18 cellular contexts compared by ENCODE assay signal in the genomic region with DNA sequence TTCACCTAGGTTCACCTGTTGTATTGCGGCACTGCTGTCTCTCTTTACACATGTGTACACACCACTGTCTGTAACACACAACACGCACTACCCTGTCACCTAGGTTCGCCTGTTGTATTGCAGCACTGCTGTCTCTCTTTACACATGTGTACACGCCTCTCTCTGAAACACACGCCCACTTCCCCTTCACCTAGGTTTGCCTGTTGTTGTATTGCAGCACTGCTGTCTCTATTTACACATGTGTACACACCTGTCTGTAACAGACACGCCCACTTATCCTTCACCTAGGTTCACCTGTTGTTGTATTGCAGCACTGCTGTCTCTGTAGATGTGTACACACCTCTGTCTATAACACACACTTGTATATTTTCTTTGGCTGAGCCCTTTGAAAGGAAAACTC. TPM values are rescaled to one million over a fixed set of nuclear protein-coding genes. Genes with fewer than 3 reads are reported as not detected.
DNase-seq lines count a peak whose midpoint lies in the region; ATAC-seq and TF ChIP-seq lines count a peak whose summit lies in the region.
"Had no signal": no experiment of that assay in that cellular context is flagged by ENCODE, and none has a peak within 500 bp of the region (broad histone marks: within the 10 kb centered on the region; RNA-seq: fewer than 3 reads in every experiment).

No MANE protein-coding gene starts in this region.

- H3K4me3 Mint-ChIP-seq in activated CD8-positive, alpha-beta T cell treated with anti-CD3 and anti-CD28 coated beads for 36 hours: no peak overlapping the region
- H3K4me3 Mint-ChIP-seq in naive thymus-derived CD4-positive, alpha-beta T cell: no peak overlapping the region
- no peak overlapping the region for H3K4me3 Mint-ChIP-seq in activated CD4-positive, alpha-beta T cell treated with anti-CD3 and anti-CD28 coated beads, Interleukin-2, amount 10 ng/mL, durations not matched to agents 24 days and 14 days

- H3K9me3 ChIP-seq in HEK293 (ENCODE audit: control insufficient read depth, insufficient read depth, low read depth, low read length): no peaks in the 10 kb centered on the region
- H3K9me3 ChIP-seq in naive thymus-derived CD4-positive, alpha-beta T cell (ENCODE audit: control insufficient read depth in 2 of 3, low read length in 3 of 3): no peaks in the 10 kb centered on the region
- H3K9me3 ChIP-seq: BLaER1, suprapubic skin had no signal

- peaks cover 11 to 79% of the 10 kb centered on the region in 2 experiments; a peak in 2 of 3 replicates for H3K36me3 ChIP-seq in HEK293 (ENCODE audit: control insufficient read depth in 2 of 2, insufficient read depth in 1 of 2, low read length in 2 of 2)
- H3K36me3 ChIP-seq in naive thymus-derived CD4-positive, alpha-beta T cell (ENCODE audit: control insufficient read depth in 2 of 3, insufficient read depth in 3 of 3, low read length in 3 of 3): peaks cover 13 to 74% (median 14%) of the 10 kb centered on the region in 3 experiments

- intact Hi-C loops in activated CD8-positive, alpha-beta T cell treated with anti-CD3 and anti-CD28 coated beads for 36 hours (cut with micrococcal nuclease): loop anchor here (10.0 kb wide), 2 partner anchors 147 to 257 kb away; no protein-coding TSS in a partner anchor
- intact Hi-C loops in naive thymus-derived CD4-positive, alpha-beta T cell (cut with micrococcal nuclease): no loop called here
- intact Hi-C loops in activated CD4-positive, alpha-beta T cell treated with anti-CD3 and anti-CD28 coated beads, Interleukin-2, amount 10 ng/mL, durations not matched to agents 24 days and 14 days (cut with micrococcal nuclease): no loop called here

- peak overlapping the region; percentile 9 for H3K27ac Mint-ChIP-seq in activated CD8-positive, alpha-beta T cell treated with anti-CD3 and anti-CD28 coated beads for 36 hours
- peak overlapping the region in 8 of 9 donors; percentile 13 to 90 (median 45) for H3K27ac Mint-ChIP-seq in naive thymus-derived CD4-positive, alpha-beta T cell
- no peak overlapping the region for H3K27ac Mint-ChIP-seq in activated CD4-positive, alpha-beta T cell treated with anti-CD3 and anti-CD28 coated beads, Interleukin-2, amount 10 ng/mL, durations not matched to agents 24 days and 14 days

- no peaks in the 10 kb centered on the region for H3K4me1 ChIP-seq in HEK293 (ENCODE audit: control insufficient read depth, insufficient read depth, low read length)
- peaks cover 7 to 13% of the 10 kb centered on the region in 2 donors for H3K4me1 ChIP-seq in naive thymus-derived CD4-positive, alpha-beta T cell (ENCODE audit: control insufficient read depth in 2 of 2, insufficient read depth in 2 of 2, low read length in 2 of 2)
- H3K4me1 ChIP-seq: suprapubic skin had no signal

- H3K27me3 Mint-ChIP-seq in activated CD8-positive, alpha-beta T cell treated with anti-CD3 and anti-CD28 coated beads for 36 hours: no peaks in the 10 kb centered on the region
- H3K27me3 Mint-ChIP-seq in naive thymus-derived CD4-positive, alpha-beta T cell: no peaks in the 10 kb centered on the region
- no peaks in the 10 kb centered on the region for H3K27me3 Mint-ChIP-seq in activated CD4-positive, alpha-beta T cell treated with anti-CD3 and anti-CD28 coated beads, Interleukin-2, amount 10 ng/mL, durations not matched to agents 24 days and 14 days

- H3K9me3 Mint-ChIP-seq in activated CD8-positive, alpha-beta T cell treated with anti-CD3 and anti-CD28 coated beads for 36 hours: no peaks in the 10 kb centered on the region
- no peaks in the 10 kb centered on the region for H3K9me3 Mint-ChIP-seq in naive thymus-derived CD4-positive, alpha-beta T cell
- H3K9me3 Mint-ChIP-seq in activated CD4-positive, alpha-beta T cell treated with anti-CD3 and anti-CD28 coated beads, Interleukin-2, amount 10 ng/mL, durations not matched to agents 24 days and 14 days: no peaks in the 10 kb centered on the region

- peak; percentile 21 for DNase-seq in NCI-H510A treated with DMSO at 0.1 percent for 48 hours (lab: John Stamatoyannopoulos, UW)
- DNase-seq in NCI-H510A (lab: John Stamatoyannopoulos, UW): no peak
- no peak for DNase-seq in activated CD8-positive, alpha-beta T cell treated with anti-CD3 and anti-CD28 coated beads for 36 hours
- no peak for DNase-seq in naive thymus-derived CD4-positive, alpha-beta T cell
- DNase-seq in OCI-M1 (lab: John Stamatoyannopoulos, UW): no peak
- no peak for DNase-seq in activated CD4-positive, alpha-beta T cell treated with anti-CD3 and anti-CD28 coated beads, Interleukin-2, amount 10 ng/mL, durations not matched to agents 24 days and 14 days
- no peak for DNase-seq in DMS79 treated with DMSO at 0.1 percent for 48 hours (lab: John Stamatoyannopoulos, UW)
- DNase-seq: activated CD4-positive, alpha-beta T cell treated with anti-CD3 and anti-CD28 coated beads for 1 hour; amniotic stem cell; central memory CD4-positive, alpha-beta T cell; left ventricle myocardium superior; NCI-H2171 treated with DMSO at 0.1 percent for 48 hours; NK-92 treated with Interleukin-12 subunit alpha and Interleukin-12 subunit beta, amount 100 ng/mL, for 24 hours; nucleus accumbens had no signal

- ATAC-seq in activated CD8-positive, alpha-beta T cell treated with anti-CD3 and anti-CD28 coated beads for 36 hours: no peak
- ATAC-seq in naive thymus-derived CD4-positive, alpha-beta T cell: no peak
- ATAC-seq: K562, left ventricle myocardium superior had no signal

- no peak for TF ChIP-seq CTCF in HEK293 (tag by site-specific recombination; IDR thresholded peaks at IDR 0.05)
- no peak for TF ChIP-seq CTCF in activated CD8-positive, alpha-beta T cell treated with anti-CD3 and anti-CD28 coated beads for 36 hours (IDR thresholded peaks at IDR 0.05)

- no peak overlapping the region for H3K27ac ChIP-seq in HEK293 (ENCODE audit: extremely low read depth, low read depth, low read length)
- no peak overlapping the region for H3K27ac ChIP-seq in naive thymus-derived CD4-positive, alpha-beta T cell (ENCODE audit: low read depth, low read length)
- H3K27ac ChIP-seq: BLaER1, suprapubic skin had no signal

- peaks cover 66% of the 10 kb centered on the region for H3K36me3 Mint-ChIP-seq in activated CD8-positive, alpha-beta T cell treated with anti-CD3 and anti-CD28 coated beads for 36 hours (ENCODE audit: low read depth)
- peaks cover 22 to 77% (median 44%) of the 10 kb centered on the region in 5 donors for H3K36me3 Mint-ChIP-seq in naive thymus-derived CD4-positive, alpha-beta T cell
- peaks cover 79% of the 10 kb centered on the region for H3K36me3 Mint-ChIP-seq in activated CD4-positive, alpha-beta T cell treated with anti-CD3 and anti-CD28 coated beads, Interleukin-2, amount 10 ng/mL, durations not matched to agents 24 days and 14 days (ENCODE audit: low read depth)

- no peaks in the 10 kb centered on the region for H3K27me3 ChIP-seq in naive thymus-derived CD4-positive, alpha-beta T cell (ENCODE audit: control insufficient read depth in 2 of 2, insufficient read depth in 2 of 2, low read length in 2 of 2)
- H3K27me3 ChIP-seq: BLaER1, suprapubic skin had no signal

- CTCF ChIA-PET in HEK293 (lab: Yijun Ruan, JAX): interaction anchor here (0.6 to 1.0 kb wide), 2 partner anchors 35 to 244 kb away, joined by 4 to 5 read pairs; no protein-coding TSS in a partner anchor
- CTCF ChIA-PET in activated CD8-positive, alpha-beta T cell treated with anti-CD3 and anti-CD28 coated beads for 36 hours (lab: Charles Lee): interaction anchor here (1.0 kb wide), 1 partner anchor 137 kb away, joined by 5 read pairs; no protein-coding TSS in a partner anchor
- CTCF ChIA-PET in naive thymus-derived CD4-positive, alpha-beta T cell (lab: Charles Lee): no interaction called here

- H3K4me3 ChIP-seq in HEK293 (ENCODE audit: low read depth, low read length): no peak overlapping the region
- no peak overlapping the region for H3K4me3 ChIP-seq in naive thymus-derived CD4-positive, alpha-beta T cell (ENCODE audit: low read length)
- H3K4me3 ChIP-seq: BLaER1, K562, suprapubic skin had no signal

- POLR2A ChIA-PET in HEK293 (lab: Yijun Ruan, JAX): no interaction called here
- POLR2A ChIA-PET in activated CD8-positive, alpha-beta T cell treated with anti-CD3 and anti-CD28 coated beads for 36 hours (lab: Charles Lee): no interaction called here
- POLR2A ChIA-PET in naive thymus-derived CD4-positive, alpha-beta T cell (lab: Charles Lee): no interaction called here

- peaks cover 39% of the 10 kb centered on the region for H3K4me1 Mint-ChIP-seq in activated CD8-positive, alpha-beta T cell treated with anti-CD3 and anti-CD28 coated beads for 36 hours (ENCODE audit: low read depth)
- H3K4me1 Mint-ChIP-seq in naive thymus-derived CD4-positive, alpha-beta T cell: peaks cover 28 to 39% (median 33%) of the 10 kb centered on the region in 7 donors
- H3K4me1 Mint-ChIP-seq in activated CD4-positive, alpha-beta T cell treated with anti-CD3 and anti-CD28 coated beads, Interleukin-2, amount 10 ng/mL, durations not matched to agents 24 days and 14 days: peaks cover 42% of the 10 kb centered on the region

TF ChIP-seq in HEK293, 187 proteins besides CTCF, POLR2A, EP300 and RAD21:
- TF ChIP-seq KLF9 (tag by site-specific recombination; IDR thresholded peaks at IDR 0.05; ENCODE audit: low read depth) (0 out of 2 replicates have a peak, but pooled peaks have one; percentile 37), ZNF324 (tag by site-specific recombination; IDR thresholded peaks at IDR 0.05) (no peak)
TF ChIP-seq in HEK293: peak in this region for 1.

RNA-seq across cellular contexts. Expression of a gene that starts 51.5 kb away (rescaled TPM):
- total RNA-seq in activated CD8-positive, alpha-beta T cell treated with anti-CD3 and anti-CD28 coated beads for 36 hours: 10 to 100 TPM; 17.2 to 17.9 TPM
- 10 to 100 TPM; 30.3 to 52.6 (median 43.4) TPM for total RNA-seq in naive thymus-derived CD4-positive, alpha-beta T cell
- polyA plus RNA-seq in naive thymus-derived CD4-positive, alpha-beta T cell: 10 to 100 TPM; 16.9 to 28.1 TPM
- total RNA-seq in activated CD4-positive, alpha-beta T cell treated with anti-CD3 and anti-CD28 coated beads, Interleukin-2, amount 10 ng/mL, durations not matched to agents 24 days and 14 days: 17.4 and 18.1 TPM in 2 replicates

RNA-seq across cellular contexts. Expression of a gene that starts 58.8 kb away (rescaled TPM):
- 10 to 100 TPM; 67.7 to 69.5 TPM for total RNA-seq in activated CD8-positive, alpha-beta T cell treated with anti-CD3 and anti-CD28 coated beads for 36 hours
- 100 to 1,000 TPM in 2 of 5 experiments, 10 to 100 TPM in 3; 23.4 to 159 (median 44.9) TPM for total RNA-seq in naive thymus-derived CD4-positive, alpha-beta T cell
- polyA plus RNA-seq in naive thymus-derived CD4-positive, alpha-beta T cell: 10 to 100 TPM; 26.8 to 34.6 TPM
- 74.6 and 75.5 TPM in 2 replicates for total RNA-seq in activated CD4-positive, alpha-beta T cell treated with anti-CD3 and anti-CD28 coated beads, Interleukin-2, amount 10 ng/mL, durations not matched to agents 24 days and 14 days
